In the genomic region with DNA sequence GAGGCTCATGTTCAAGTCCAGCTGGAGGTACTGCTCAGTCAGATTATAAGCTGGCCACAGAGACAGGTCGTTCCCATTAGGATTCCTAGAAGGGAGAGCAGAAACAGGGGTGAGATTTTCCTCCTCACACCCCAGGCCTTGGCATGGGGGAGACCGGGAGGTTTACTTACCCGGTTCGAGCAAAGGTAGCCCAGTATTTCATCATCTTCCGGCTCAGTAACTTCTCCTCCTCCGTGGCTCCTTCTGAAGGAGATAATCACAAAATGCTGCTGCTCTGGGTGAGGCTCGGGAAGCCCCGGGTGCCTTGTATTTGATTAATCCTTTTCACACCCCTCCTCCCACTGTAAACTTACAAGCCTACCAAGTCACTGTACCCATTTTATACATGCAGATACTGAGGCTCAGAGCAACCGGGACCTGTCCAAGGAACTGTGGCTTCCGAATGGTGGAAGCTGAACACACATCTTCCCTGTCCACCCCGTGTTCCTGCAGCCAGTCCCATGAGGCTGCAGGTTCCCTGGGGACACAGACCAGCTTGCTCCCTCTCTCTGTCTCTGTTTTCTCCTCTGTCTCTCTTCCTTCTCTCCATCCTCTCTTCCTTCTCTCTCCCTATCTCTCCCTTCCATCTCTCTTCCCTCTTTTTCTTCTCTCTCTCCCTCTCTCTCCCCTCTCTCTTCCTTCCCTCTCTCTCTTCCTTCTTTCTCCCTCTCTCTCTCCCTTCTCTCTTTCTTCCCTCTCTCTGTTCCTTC, we compare ENCODE assay signal across 1 cellular context.
TF ChIP-seq lines count a peak whose summit lies in the region.

No MANE protein-coding gene starts in this region.

TF ChIP-seq in K562, 482 proteins besides CTCF, POLR2A, EP300 and RAD21 (continued from another document):
- TF ChIP-seq, protein P1, sequence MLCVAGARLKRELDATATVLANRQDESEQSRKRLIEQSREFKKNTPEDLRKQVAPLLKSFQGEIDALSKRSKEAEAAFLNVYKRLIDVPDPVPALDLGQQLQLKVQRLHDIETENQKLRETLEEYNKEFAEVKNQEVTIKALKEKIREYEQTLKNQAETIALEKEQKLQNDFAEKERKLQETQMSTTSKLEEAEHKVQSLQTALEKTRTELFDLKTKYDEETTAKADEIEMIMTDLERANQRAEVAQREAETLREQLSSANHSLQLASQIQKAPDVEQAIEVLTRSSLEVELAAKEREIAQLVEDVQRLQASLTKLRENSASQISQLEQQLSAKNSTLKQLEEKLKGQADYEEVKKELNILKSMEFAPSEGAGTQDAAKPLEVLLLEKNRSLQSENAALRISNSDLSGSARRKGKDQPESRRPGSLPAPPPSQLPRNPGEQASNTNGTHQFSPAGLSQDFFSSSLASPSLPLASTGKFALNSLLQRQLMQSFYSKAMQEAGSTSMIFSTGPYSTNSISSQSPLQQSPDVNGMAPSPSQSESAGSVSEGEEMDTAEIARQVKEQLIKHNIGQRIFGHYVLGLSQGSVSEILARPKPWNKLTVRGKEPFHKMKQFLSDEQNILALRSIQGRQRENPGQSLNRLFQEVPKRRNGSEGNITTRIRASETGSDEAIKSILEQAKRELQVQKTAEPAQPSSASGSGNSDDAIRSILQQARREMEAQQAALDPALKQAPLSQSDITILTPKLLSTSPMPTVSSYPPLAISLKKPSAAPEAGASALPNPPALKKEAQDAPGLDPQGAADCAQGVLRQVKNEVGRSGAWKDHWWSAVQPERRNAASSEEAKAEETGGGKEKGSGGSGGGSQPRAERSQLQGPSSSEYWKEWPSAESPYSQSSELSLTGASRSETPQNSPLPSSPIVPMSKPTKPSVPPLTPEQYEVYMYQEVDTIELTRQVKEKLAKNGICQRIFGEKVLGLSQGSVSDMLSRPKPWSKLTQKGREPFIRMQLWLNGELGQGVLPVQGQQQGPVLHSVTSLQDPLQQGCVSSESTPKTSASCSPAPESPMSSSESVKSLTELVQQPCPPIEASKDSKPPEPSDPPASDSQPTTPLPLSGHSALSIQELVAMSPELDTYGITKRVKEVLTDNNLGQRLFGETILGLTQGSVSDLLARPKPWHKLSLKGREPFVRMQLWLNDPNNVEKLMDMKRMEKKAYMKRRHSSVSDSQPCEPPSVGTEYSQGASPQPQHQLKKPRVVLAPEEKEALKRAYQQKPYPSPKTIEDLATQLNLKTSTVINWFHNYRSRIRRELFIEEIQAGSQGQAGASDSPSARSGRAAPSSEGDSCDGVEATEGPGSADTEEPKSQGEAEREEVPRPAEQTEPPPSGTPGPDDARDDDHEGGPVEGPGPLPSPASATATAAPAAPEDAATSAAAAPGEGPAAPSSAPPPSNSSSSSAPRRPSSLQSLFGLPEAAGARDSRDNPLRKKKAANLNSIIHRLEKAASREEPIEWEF (CRISPR knock-in tag; IDR thresholded peaks at IDR 0.05), result no peak
- no peak for TF ChIP-seq SPI1 (IDR thresholded peaks at IDR 0.05; ENCODE audit: borderline replicate concordance, low read depth, low read length)
- TF ChIP-seq, protein P2, sequence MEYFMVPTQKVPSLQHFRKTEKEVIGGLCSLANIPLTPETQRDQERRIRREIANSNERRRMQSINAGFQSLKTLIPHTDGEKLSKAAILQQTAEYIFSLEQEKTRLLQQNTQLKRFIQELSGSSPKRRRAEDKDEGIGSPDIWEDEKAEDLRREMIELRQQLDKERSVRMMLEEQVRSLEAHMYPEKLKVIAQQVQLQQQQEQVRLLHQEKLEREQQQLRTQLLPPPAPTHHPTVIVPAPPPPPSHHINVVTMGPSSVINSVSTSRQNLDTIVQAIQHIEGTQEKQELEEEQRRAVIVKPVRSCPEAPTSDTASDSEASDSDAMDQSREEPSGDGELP (CRISPR knock-in tag; IDR thresholded peaks at IDR 0.05; ENCODE audit: borderline replicate concordance), result no peak
- no peak for TF ChIP-seq ILF3 (IDR thresholded peaks at IDR 0.05; ENCODE audit: borderline replicate concordance)
- TF ChIP-seq ETV1 (tag; conservative IDR thresholded peaks at IDR 0.05; ENCODE audit: low read depth), result no peak
- no peak for TF ChIP-seq ARID2 (IDR thresholded peaks at IDR 0.05)
- TF ChIP-seq ZNF232 (CRISPR knock-in tag; IDR thresholded peaks at IDR 0.05), result no peak
- no peak for TF ChIP-seq THRAP3 (IDR thresholded peaks at IDR 0.05; ENCODE audit: borderline replicate concordance)
- no peak for TF ChIP-seq GABPB1 (CRISPR knock-in tag; IDR thresholded peaks at IDR 0.05)
- TF ChIP-seq ZNF165 (CRISPR knock-in tag; IDR thresholded peaks at IDR 0.05; ENCODE audit: borderline replicate concordance), result no peak
- TF ChIP-seq, protein P3, sequence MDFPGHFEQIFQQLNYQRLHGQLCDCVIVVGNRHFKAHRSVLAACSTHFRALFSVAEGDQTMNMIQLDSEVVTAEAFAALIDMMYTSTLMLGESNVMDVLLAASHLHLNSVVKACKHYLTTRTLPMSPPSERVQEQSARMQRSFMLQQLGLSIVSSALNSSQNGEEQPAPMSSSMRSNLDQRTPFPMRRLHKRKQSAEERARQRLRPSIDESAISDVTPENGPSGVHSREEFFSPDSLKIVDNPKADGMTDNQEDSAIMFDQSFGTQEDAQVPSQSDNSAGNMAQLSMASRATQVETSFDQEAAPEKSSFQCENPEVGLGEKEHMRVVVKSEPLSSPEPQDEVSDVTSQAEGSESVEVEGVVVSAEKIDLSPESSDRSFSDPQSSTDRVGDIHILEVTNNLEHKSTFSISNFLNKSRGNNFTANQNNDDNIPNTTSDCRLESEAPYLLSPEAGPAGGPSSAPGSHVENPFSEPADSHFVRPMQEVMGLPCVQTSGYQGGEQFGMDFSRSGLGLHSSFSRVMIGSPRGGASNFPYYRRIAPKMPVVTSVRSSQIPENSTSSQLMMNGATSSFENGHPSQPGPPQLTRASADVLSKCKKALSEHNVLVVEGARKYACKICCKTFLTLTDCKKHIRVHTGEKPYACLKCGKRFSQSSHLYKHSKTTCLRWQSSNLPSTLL (IDR thresholded peaks at IDR 0.05), result no peak
- no peak for TF ChIP-seq ZNF79 (CRISPR knock-in tag; IDR thresholded peaks at IDR 0.05; ENCODE audit: low read depth)
- peak; percentile 87 for TF ChIP-seq RBM25 (IDR thresholded peaks at IDR 0.05; ENCODE audit: low read depth, low read length, severe bottlenecking)
- TF ChIP-seq, protein P4, sequence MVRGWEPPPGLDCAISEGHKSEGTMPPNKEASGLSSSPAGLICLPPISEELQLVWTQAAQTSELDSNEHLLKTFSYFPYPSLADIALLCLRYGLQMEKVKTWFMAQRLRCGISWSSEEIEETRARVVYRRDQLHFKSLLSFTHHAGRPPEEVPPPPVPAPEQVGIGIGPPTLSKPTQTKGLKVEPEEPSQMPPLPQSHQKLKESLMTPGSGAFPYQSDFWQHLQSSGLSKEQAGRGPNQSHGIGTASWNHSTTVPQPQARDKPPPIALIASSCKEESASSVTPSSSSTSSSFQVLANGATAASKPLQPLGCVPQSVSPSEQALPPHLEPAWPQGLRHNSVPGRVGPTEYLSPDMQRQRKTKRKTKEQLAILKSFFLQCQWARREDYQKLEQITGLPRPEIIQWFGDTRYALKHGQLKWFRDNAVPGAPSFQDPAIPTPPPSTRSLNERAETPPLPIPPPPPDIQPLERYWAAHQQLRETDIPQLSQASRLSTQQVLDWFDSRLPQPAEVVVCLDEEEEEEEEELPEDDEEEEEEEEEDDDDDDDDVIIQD (CRISPR knock-in tag; IDR thresholded peaks at IDR 0.05), result no peak
- TF ChIP-seq E2F3 (CRISPR knock-in tag; IDR thresholded peaks at IDR 0.05), result no peak
- TF ChIP-seq HEY1 (CRISPR knock-in tag; IDR thresholded peaks at IDR 0.05; ENCODE audit: borderline replicate concordance), result no peak
- TF ChIP-seq PRPF4 (IDR thresholded peaks at IDR 0.05; ENCODE audit: insufficient read depth, low read depth, low read length, poor library complexity, severe bottlenecking), result no peak
- TF ChIP-seq EP400 (IDR thresholded peaks at IDR 0.05), result 0 out of 2 replicates have a peak, but pooled peaks have one; percentile 28
TF ChIP-seq in K562: peak in this region for 35.
